In the genomic region with DNA sequence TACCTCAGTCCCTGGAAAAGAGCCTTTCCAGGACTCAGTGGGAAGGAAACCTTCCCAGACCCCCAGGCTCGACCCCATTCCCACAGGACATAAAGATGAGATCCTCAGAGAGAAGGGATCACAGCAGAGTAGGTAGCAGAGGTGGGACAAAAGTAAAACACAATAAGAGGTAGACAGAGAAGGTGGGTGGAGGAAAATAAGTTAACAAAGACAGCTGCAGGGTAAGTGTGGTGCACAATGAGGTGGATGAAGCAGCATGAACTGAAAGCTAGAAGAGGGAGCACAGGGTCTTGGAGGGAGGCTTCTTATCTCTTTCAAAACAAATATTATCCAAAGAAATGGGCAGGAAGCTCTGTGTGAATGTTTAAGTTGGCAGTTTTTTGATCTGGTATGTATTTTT, we compare ENCODE assay signal across 1 cellular context.
TF ChIP-seq lines count a peak whose summit lies in the region.

No MANE protein-coding gene starts in this region.

TF ChIP-seq in WTC11, 78 proteins besides CTCF, POLR2A, EP300 and RAD21 (continued from another document):
- TF ChIP-seq, protein P1, sequence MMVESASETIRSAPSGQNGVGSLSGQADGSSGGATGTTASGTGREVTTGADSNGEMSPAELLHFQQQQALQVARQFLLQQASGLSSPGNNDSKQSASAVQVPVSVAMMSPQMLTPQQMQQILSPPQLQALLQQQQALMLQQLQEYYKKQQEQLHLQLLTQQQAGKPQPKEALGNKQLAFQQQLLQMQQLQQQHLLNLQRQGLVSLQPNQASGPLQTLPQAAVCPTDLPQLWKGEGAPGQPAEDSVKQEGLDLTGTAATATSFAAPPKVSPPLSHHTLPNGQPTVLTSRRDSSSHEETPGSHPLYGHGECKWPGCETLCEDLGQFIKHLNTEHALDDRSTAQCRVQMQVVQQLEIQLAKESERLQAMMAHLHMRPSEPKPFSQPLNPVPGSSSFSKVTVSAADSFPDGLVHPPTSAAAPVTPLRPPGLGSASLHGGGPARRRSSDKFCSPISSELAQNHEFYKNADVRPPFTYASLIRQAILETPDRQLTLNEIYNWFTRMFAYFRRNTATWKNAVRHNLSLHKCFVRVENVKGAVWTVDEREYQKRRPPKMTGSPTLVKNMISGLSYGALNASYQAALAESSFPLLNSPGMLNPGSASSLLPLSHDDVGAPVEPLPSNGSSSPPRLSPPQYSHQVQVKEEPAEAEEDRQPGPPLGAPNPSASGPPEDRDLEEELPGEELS (CRISPR knock-in tag; IDR thresholded peaks at IDR 0.05), result no peak
